ENCODE assay signal across 16 cellular contexts in genomic region chr2:181678744-181679543, GRCh38. TPM values are rescaled to one million over a fixed set of nuclear protein-coding genes. Genes with fewer than 3 reads are reported as not detected.
A peak's percentile ranks its signal among the peaks of the same experiment; 100 is the strongest.
DNase-seq lines count a peak whose midpoint lies in the region; ATAC-seq and TF ChIP-seq lines count a peak whose summit lies in the region.
"Had no signal": no experiment of that assay in that cellular context is flagged by ENCODE, and none has a peak within 500 bp of the region (broad histone marks: within the 10 kb centered on the region; RNA-seq: fewer than 3 reads in every experiment).

No MANE protein-coding gene starts in this region.

- no peak for TF ChIP-seq CTCF in GM13976 (IDR thresholded peaks at IDR 0.05; ENCODE audit: borderline replicate concordance, control extremely low read depth, extremely low read depth, insufficient read depth, missing control alignments)

- DNase-seq in activated naive CD4-positive, alpha-beta T cell treated with anti-CD3 and anti-CD28 coated beads for 36 hours, result no peak
- no peak for DNase-seq in activated naive CD4-positive, alpha-beta T cell treated with Interleukin-2 at 50 U/mL for 16 hours
- DNase-seq in NCI-H2171 treated with DMSO at 0.1 percent for 48 hours (lab: John Stamatoyannopoulos, UW) (peak; percentile 81), cerebellar cortex (ENCODE audit: low spot score) (peak; percentile 57), retina (peak; percentile 35), GM13976 (ENCODE audit: low spot score) (no peak), HAP-1 (ENCODE audit: low spot score in 2 of 2) (no peak)
- DNase-seq: activated T-cell treated with anti-CD3 and anti-CD28 coated beads for 4 hours, left cardiac atrium, MM.1S, NCI-H187 had no signal

- H3K4me1 ChIP-seq in HAP-1, result no peaks in the 10 kb centered on the region

- H3K27me3 Mint-ChIP-seq in activated naive CD4-positive, alpha-beta T cell treated with anti-CD3 and anti-CD28 coated beads for 36 hours (ENCODE audit: low read depth), result peaks cover 76% of the 10 kb centered on the region

- H3K36me3 ChIP-seq in HAP-1 (replicated peaks), result no peaks in the 10 kb centered on the region
- H3K36me3 ChIP-seq: adrenal gland, ovary, thoracic aorta had no signal

- in situ Hi-C loops in GM13976 (cut with MboI; ENCODE audit: low sequenced_read_pairs, unreplicated experiment) (no loop called here), HAP-1 (cut with MboI; ENCODE audit: low sequenced_read_pairs) (no loop called here)

- H3K9me3 ChIP-seq in HAP-1, result no peaks in the 10 kb centered on the region; the same call in 1 of the 2 replicates
- H3K9me3 ChIP-seq: adrenal gland, ovary, thoracic aorta had no signal

- H3K27ac Mint-ChIP-seq in activated naive CD4-positive, alpha-beta T cell treated with anti-CD3 and anti-CD28 coated beads for 36 hours, result peak overlapping the region; percentile 17

- no peak overlapping the region for H3K4me3 ChIP-seq in HAP-1
- H3K4me3 ChIP-seq: adrenal gland, ovary, thoracic aorta had no signal

- no peak for ATAC-seq in GM21423 (IDR thresholded peaks at IDR 0.05; ENCODE audit: unreplicated experiment)

- peaks cover 58% of the 10 kb centered on the region for H3K27me3 ChIP-seq in HAP-1 (ENCODE audit: low read depth)
- H3K27me3 ChIP-seq: ovary had no signal

- no peak overlapping the region for H3K4me3 Mint-ChIP-seq in activated naive CD4-positive, alpha-beta T cell treated with anti-CD3 and anti-CD28 coated beads for 36 hours

- CTCF ChIA-PET in activated naive CD4-positive, alpha-beta T cell treated with anti-CD3 and anti-CD28 coated beads for 36 hours (lab: Charles Lee), result interaction anchor here (0.7 to 0.8 kb wide), 2 partner anchors 97 to 799 kb away, joined by 3 read pairs; no protein-coding TSS in a partner anchor

- intact Hi-C loops in activated naive CD4-positive, alpha-beta T cell treated with anti-CD3 and anti-CD28 coated beads for 36 hours (cut with micrococcal nuclease), result loop anchor here (1.0 to 2.0 kb wide), 2 partner anchors 7 to 214 kb away; no protein-coding TSS in a partner anchor

- no peaks in the 10 kb centered on the region for H3K9me3 Mint-ChIP-seq in activated naive CD4-positive, alpha-beta T cell treated with anti-CD3 and anti-CD28 coated beads for 36 hours

- peaks cover 45% of the 10 kb centered on the region for H3K4me1 Mint-ChIP-seq in activated naive CD4-positive, alpha-beta T cell treated with anti-CD3 and anti-CD28 coated beads for 36 hours (ENCODE audit: low read depth)

- peaks cover 6% of the 10 kb centered on the region for H3K36me3 Mint-ChIP-seq in activated naive CD4-positive, alpha-beta T cell treated with anti-CD3 and anti-CD28 coated beads for 36 hours (ENCODE audit: low read depth)

RNA-seq across cellular contexts. Expression of gene NEUROD1, which starts 1.4 kb away (rescaled TPM):
- total RNA-seq in activated naive CD4-positive, alpha-beta T cell treated with anti-CD3 and anti-CD28 coated beads for 36 hours, result not detected
- total RNA-seq: adrenal gland, left cardiac atrium, ovary, skeletal muscle tissue, thoracic aorta had no signal

RNA-seq across cellular contexts. Expression of gene CERKL, which starts 22.0 kb away (rescaled TPM):
- total RNA-seq in activated naive CD4-positive, alpha-beta T cell treated with anti-CD3 and anti-CD28 coated beads for 36 hours, result under 1 TPM in 1 of 2 experiments, not detected in 1; 0.14 TPM
- total RNA-seq: adrenal gland, left cardiac atrium, skeletal muscle tissue, thoracic aorta had no signal

Comparison
In these comparisons a context has a peak if more than half of its experiments do, and no peak if none do; other contexts are left out.
1. DNase-seq: peak in NCI-H2171 treated with DMSO at 0.1 percent for 48 hours (single experiment), cerebellar cortex (single experiment) and retina (single experiment); none in activated naive CD4-positive, alpha-beta T cell treated with anti-CD3 and anti-CD28 coated beads for 36 hours (single experiment), activated naive CD4-positive, alpha-beta T cell treated with Interleukin-2 at 50 U/mL for 16 hours (single experiment), GM13976 (single experiment) and HAP-1 (0 of 2).